In the genomic region with DNA sequence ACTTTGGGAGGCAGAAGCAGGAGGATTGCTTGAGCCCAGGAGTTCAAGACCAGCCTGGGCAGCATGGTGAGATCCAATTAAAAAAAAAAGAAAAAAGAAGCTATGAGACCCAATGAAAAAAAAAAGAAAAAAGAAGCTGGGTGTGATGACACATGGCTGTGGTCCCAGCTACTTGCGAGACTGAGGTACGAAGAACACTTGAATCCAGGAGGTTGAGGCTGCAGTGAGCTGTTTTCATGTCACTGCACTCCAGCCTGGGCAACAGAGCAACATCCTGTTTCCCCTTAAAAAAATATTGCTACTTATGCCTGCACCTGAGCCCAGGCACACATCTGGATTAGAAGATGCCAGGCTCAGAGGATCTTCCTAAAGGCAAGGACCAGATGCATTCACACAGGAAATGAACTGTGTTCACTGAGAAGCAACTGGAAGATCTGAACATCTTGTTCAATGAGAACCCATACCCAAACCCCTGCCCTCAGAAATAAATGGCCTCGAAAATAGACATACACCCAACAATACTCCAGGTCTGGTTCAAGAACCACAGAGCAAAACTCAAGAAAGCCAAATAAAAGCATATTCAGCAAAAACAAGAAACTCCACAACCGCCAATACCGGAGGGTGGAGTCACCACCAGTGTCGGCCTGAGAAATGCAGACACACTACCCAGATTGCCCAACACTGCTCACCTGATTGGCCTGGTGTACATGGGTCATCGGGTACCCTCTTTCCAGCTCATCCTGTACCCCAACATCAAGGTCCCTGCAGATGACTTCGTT, we compare ENCODE assay signal across 19 cellular contexts. TPM values are rescaled to one million over a fixed set of nuclear protein-coding genes. Genes with fewer than 3 reads are reported as not detected.
DNase-seq lines count a peak whose midpoint lies in the region; ATAC-seq and TF ChIP-seq lines count a peak whose summit lies in the region.
"Had no signal": no experiment of that assay in that cellular context is flagged by ENCODE, and none has a peak within 500 bp of the region (broad histone marks: within the 10 kb centered on the region; RNA-seq: fewer than 3 reads in every experiment).

No MANE protein-coding gene starts in this region.

- H3K9me3 ChIP-seq in neuronal stem cell (replicated peaks in 1 of 2; ENCODE audit: control insufficient read depth in 2 of 2, insufficient read depth in 1 of 2, low read depth in 1 of 2, low read length in 2 of 2): peaks cover 0 to 11% of the 10 kb centered on the region in 2 donors

- WGBS in neuronal stem cell (ENCODE audit: extremely low coverage in 2 of 2, insufficient read length in 2 of 2, insufficient replicate concordance in 1 of 2), 2 donors: no CpG with 5 or more reads among the region's 8 CpGs

- no peak overlapping the region for H2BK120ac ChIP-seq in neuronal stem cell (ENCODE audit: low read depth, low read length)

- H3K9me3 Mint-ChIP-seq in CD14-positive monocyte: peaks cover 0 to 7% (median 0%) of the 10 kb centered on the region in 7 donors
- H3K9me3 Mint-ChIP-seq in IgD-negative memory B cell: peaks cover 0 to 4% (median 2%) of the 10 kb centered on the region in 3 donors
- no peaks in the 10 kb centered on the region for H3K9me3 Mint-ChIP-seq in endothelial cell (ENCODE audit: unreplicated experiment)

- H3K27me3 Mint-ChIP-seq in CD14-positive monocyte (ENCODE audit: low read depth in 3 of 3) (peaks cover 0 to 1% (median 0%) of the 10 kb centered on the region in 3 donors), IgD-negative memory B cell (no peaks in the 10 kb centered on the region), endothelial cell (ENCODE audit: unreplicated experiment) (peaks cover 3% of the 10 kb centered on the region)

- no peak overlapping the region for H3K4me2 ChIP-seq in neuronal stem cell (ENCODE audit: insufficient read depth, low read length, poor library complexity, severe bottlenecking)

- no peak overlapping the region for H2AFZ ChIP-seq in neuronal stem cell (ENCODE audit: low read length)

- peaks cover 0 to 2% of the 10 kb centered on the region in 2 donors for H3K36me3 ChIP-seq in neuronal stem cell (replicated peaks in 1 of 2; ENCODE audit: control insufficient read depth in 2 of 2, insufficient read depth in 2 of 2, low read length in 2 of 2)

- ATAC-seq in GM21717 (IDR thresholded peaks at IDR 0.05; ENCODE audit: unreplicated experiment): no peak
- ATAC-seq: Panc1 had no signal

- H2BK5ac ChIP-seq in neuronal stem cell (ENCODE audit: low read length): no peak overlapping the region

- no peak overlapping the region for H3K4me3 ChIP-seq in neuronal stem cell (ENCODE audit: low read length in 2 of 2)
- H3K4me3 ChIP-seq: SK-N-MC had no signal

- intact Hi-C loops in CD14-positive monocyte (cut with micrococcal nuclease): loop anchor here in 1 of 2 donors (10.0 kb wide), 1 partner anchor 50 kb away; a partner anchor contains a TSS

- no peak overlapping the region for H2AK5ac ChIP-seq in neuronal stem cell (ENCODE audit: low read depth, low read length)

- H3K27ac ChIP-seq in neuronal stem cell (replicated peaks; ENCODE audit: low read length): no peak overlapping the region
- H3K27ac ChIP-seq: SK-N-MC had no signal

- DNase-seq in CD14-positive monocyte (ENCODE audit: low spot score): no peak
- no peak for DNase-seq in endothelial cell (ENCODE audit: low spot score)
- DNase-seq in neuronal stem cell (ENCODE audit: low spot score): no peak
- no peak for DNase-seq in NCI-H345 (lab: John Stamatoyannopoulos, UW)
- no peak for DNase-seq in DMS 273 treated with DMSO at 0.1 percent for 48 hours (lab: John Stamatoyannopoulos, UW)
- no peak for DNase-seq in Kasumi-1 (lab: John Stamatoyannopoulos, UW)
- DNase-seq: C1 segment of cervical spinal cord, DMS153, EL, GOT3, NCI-H1436 treated with DMSO at 0.1 percent for 48 hours, NCI-H2029 treated with DMSO at 0.1 percent for 48 hours, NCI-H510A, NCI-H82 had no signal

- H3K18ac ChIP-seq in neuronal stem cell (ENCODE audit: low read length): no peak overlapping the region

- H3K14ac ChIP-seq in neuronal stem cell (ENCODE audit: low read length): no peak overlapping the region

- H3K27me3 ChIP-seq in neuronal stem cell (ENCODE audit: control insufficient read depth in 3 of 3, insufficient read depth in 3 of 3, low read depth in 1 of 3, low read length in 3 of 3): peaks cover 0 to 14% (median 0%) of the 10 kb centered on the region in 3 experiments

- peak overlapping the region; percentile 30 for H2BK12ac ChIP-seq in neuronal stem cell (ENCODE audit: low read length)

- no peaks in the 10 kb centered on the region for H3K4me1 ChIP-seq in neuronal stem cell (ENCODE audit: control insufficient read depth in 2 of 2, insufficient read depth in 1 of 2, low read depth in 1 of 2, low read length in 2 of 2)

- no peak overlapping the region for H4K8ac ChIP-seq in neuronal stem cell (ENCODE audit: low read depth, low read length)

- H4K91ac ChIP-seq in neuronal stem cell (ENCODE audit: low read depth, low read length, poor library complexity): no peak overlapping the region

- H3K4me1 Mint-ChIP-seq in CD14-positive monocyte (peaks cover 44% of the 10 kb centered on the region), IgD-negative memory B cell (peaks cover 31 to 39% (median 31%) of the 10 kb centered on the region in 3 donors), endothelial cell (ENCODE audit: unreplicated experiment) (peaks cover 12% of the 10 kb centered on the region)

- H3K36me3 Mint-ChIP-seq in CD14-positive monocyte (peaks cover 18 to 33% of the 10 kb centered on the region in 2 donors), IgD-negative memory B cell (peaks cover 8% of the 10 kb centered on the region), endothelial cell (ENCODE audit: low read depth, unreplicated experiment) (peaks cover 8% of the 10 kb centered on the region)

- no peak overlapping the region for H2BK15ac ChIP-seq in neuronal stem cell (ENCODE audit: low read length)

- peak overlapping the region; percentile 44 for H3K9ac ChIP-seq in neuronal stem cell (ENCODE audit: low read depth, low read length, poor library complexity)

- H3K23ac ChIP-seq in neuronal stem cell (ENCODE audit: low read depth, low read length, poor library complexity): peak overlapping the region; percentile 55

- no peak for TF ChIP-seq CTCF in CD14-positive monocyte (IDR thresholded peaks at IDR 0.05)
- TF ChIP-seq CTCF in endothelial cell (IDR thresholded peaks at IDR 0.05; ENCODE audit: unreplicated experiment): no peak

- H3K4me3 Mint-ChIP-seq in CD14-positive monocyte (no peak overlapping the region), IgD-negative memory B cell (peak overlapping the region in 3 of 4 donors; percentile 10 to 41 (median 32)), endothelial cell (ENCODE audit: unreplicated experiment) (peak overlapping the region; percentile 18)

- H3K4ac ChIP-seq in neuronal stem cell (ENCODE audit: low read length): no peak overlapping the region

- H3K27ac Mint-ChIP-seq in CD14-positive monocyte (peak overlapping the region in 6 of 7 donors; percentile 23 to 81 (median 68)), IgD-negative memory B cell (no peak overlapping the region), endothelial cell (ENCODE audit: unreplicated experiment) (no peak overlapping the region)

- peaks cover 2% of the 10 kb centered on the region for H3K79me1 ChIP-seq in neuronal stem cell (ENCODE audit: low read depth, low read length)

RNA-seq across cellular contexts. Expression of a gene that starts 4.4 kb away (rescaled TPM):
- polyA plus RNA-seq in CD14-positive monocyte (10 to 100 TPM; 51.4 to 66.6 TPM), IgD-negative memory B cell (34.7 TPM)
- 14.6 TPM for total RNA-seq in endothelial cell (ENCODE audit: unreplicated experiment)
- 6.9 TPM for polyA plus RNA-seq in neuronal stem cell (2013, experiment 1 of 2)
- 6.6 TPM for polyA plus RNA-seq in neuronal stem cell (2013, experiment 2 of 2)

RNA-seq across cellular contexts. Expression of a gene that starts 53.5 kb away (rescaled TPM):
- polyA plus RNA-seq in CD14-positive monocyte: 10 to 100 TPM; 36.1 to 39.8 TPM
- polyA plus RNA-seq in IgD-negative memory B cell: 5.0 TPM
- total RNA-seq in endothelial cell (ENCODE audit: unreplicated experiment): 0.95 TPM
- 1.5 TPM for polyA plus RNA-seq in neuronal stem cell (2013, experiment 1 of 2)
- polyA plus RNA-seq in neuronal stem cell (2013, experiment 2 of 2): 2.3 TPM
- total RNA-seq: A673 had no signal

Comparison
In these comparisons a context has a peak if more than half of its experiments do, and no peak if none do; other contexts are left out.
1. H3K27ac Mint-ChIP-seq: peak in CD14-positive monocyte (6 of 7); none in IgD-negative memory B cell (0 of 3) and endothelial cell (single experiment).
2. H3K4me3 Mint-ChIP-seq: peak in IgD-negative memory B cell (3 of 4) and endothelial cell (single experiment); none in CD14-positive monocyte (0 of 2).